In the genomic region with DNA sequence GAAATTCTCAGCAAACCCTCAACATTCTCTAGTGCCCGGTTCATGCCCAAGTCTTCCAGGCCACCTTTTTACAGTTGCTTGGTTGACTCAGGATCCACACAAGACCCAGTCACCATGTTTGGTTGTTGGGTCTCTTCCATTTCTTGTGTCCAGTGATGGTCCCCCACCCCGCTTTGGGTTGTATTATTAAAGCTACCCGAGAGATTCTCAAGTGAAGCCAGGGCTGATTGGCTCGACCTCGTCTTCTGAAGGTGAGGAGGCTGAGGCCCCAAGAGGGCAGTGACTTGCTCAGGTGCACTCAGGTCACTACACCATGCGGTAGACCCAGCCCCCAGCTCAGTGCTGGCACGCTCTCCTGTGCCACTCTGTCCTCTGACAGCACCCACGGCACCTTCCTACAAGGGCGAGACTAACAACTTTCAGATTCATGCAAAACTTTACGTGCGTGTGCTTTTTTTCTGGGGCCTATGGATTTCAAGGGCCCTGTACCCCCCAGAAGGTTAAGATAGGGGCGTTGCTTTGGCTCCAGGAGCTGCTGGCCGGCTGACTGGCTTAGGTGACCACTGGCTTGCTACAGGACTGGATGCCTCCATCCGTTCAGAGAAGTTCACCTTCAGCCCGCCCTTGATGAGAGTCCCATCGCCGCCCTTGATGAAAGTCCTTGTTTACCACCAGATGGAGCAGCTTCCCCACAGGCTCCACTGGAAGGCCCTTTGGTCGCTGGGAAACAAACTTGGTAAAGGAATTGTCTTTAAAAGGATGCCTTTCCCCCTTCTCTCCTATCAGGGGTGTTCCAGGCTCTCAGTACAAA, we compare ENCODE assay signal across 8 cellular contexts. TPM values are rescaled to one million over a fixed set of nuclear protein-coding genes. Genes with fewer than 3 reads are reported as not detected.
A peak's percentile ranks its signal among the peaks of the same experiment; 100 is the strongest.
DNase-seq lines count a peak whose midpoint lies in the region; ATAC-seq and TF ChIP-seq lines count a peak whose summit lies in the region.

No MANE protein-coding gene starts in this region.

- peaks cover 63% of the 10 kb centered on the region for H3K27me3 Mint-ChIP-seq in WTC11 (ENCODE audit: low read depth)

- peak; percentile 85 for TF ChIP-seq CTCF in LNCaP clone FGC (IDR thresholded peaks at IDR 0.05; ENCODE audit: control insufficient read depth, extremely low read depth, insufficient read depth)
- no peak for TF ChIP-seq CTCF in WTC11 (IDR thresholded peaks at IDR 0.05)
- peak; percentile 83 for TF ChIP-seq CTCF in cardiac muscle cell (IDR thresholded peaks at IDR 0.05; ENCODE audit: low read depth, low read length)

- no peak overlapping the region for H3K27ac Mint-ChIP-seq in WTC11

- CTCF ChIA-PET in WTC11 (lab: Charles Lee), result interaction anchor here (0.8 to 1.8 kb wide), 10 partner anchors 10 to 365 kb away, joined by 3 to 9 read pairs (median 3); a partner anchor contains a TSS

- in situ Hi-C loops in G401 (cut with HindIII; ENCODE audit: low sequenced_read_pairs), result no loop called here

- H3K4me1 ChIP-seq in cardiac muscle cell (ENCODE audit: low read depth), result no peaks in the 10 kb centered on the region

- no peak overlapping the region for H3K4me3 Mint-ChIP-seq in WTC11

- H3K36me3 ChIP-seq in cardiac muscle cell, result no peaks in the 10 kb centered on the region

- no peak overlapping the region for H3K4me3 ChIP-seq in LNCaP clone FGC (ENCODE audit: low read depth, low read length)
- H3K4me3 ChIP-seq in cardiac muscle cell, result no peak overlapping the region

- no peaks in the 10 kb centered on the region for H3K9me3 Mint-ChIP-seq in WTC11

- DNase-seq in G401 (ENCODE audit: low spot score), result peak; percentile 61
- peak; percentile 37 for DNase-seq in LNCaP clone FGC (ENCODE audit: low read depth)
- DNase-seq in WTC11 (ENCODE audit: low spot score), result peak; percentile 62
- peak; percentile 86 for DNase-seq in cardiac muscle cell (ENCODE audit: low read depth in 1 of 2, low spot score in 1 of 2)
- peak; percentile 82 for DNase-seq in putamen (ENCODE audit: low spot score)
- no peak for DNase-seq in activated CD4-positive, CD25-positive, alpha-beta regulatory T cell treated with anti-CD3 and anti-CD28 coated beads, Interleukin-2, amount 50 U/mL, for 72 hours
- DNase-seq in stimulated activated naive CD8-positive, alpha-beta T cell treated with anti-CD3 and anti-CD28 coated beads, Interleukin-15, Interleukin-2, amounts not matched to agents 100 U/mL and 50 U/mL, for 24 hours, result no peak

- no peaks in the 10 kb centered on the region for H3K9me3 ChIP-seq in cardiac muscle cell (ENCODE audit: low read depth)

- H3K27me3 ChIP-seq in cardiac muscle cell, result no peaks in the 10 kb centered on the region

- ATAC-seq in WTC11 (peak; percentile 95), HG02571 (IDR thresholded peaks at IDR 0.05; ENCODE audit: unreplicated experiment) (no peak)
- no peak for ATAC-seq in stimulated activated naive CD8-positive, alpha-beta T cell treated with anti-CD3 and anti-CD28 coated beads, Interleukin-15, Interleukin-2, amounts not matched to agents 100 U/mL and 50 U/mL, for 24 hours

- no peaks in the 10 kb centered on the region for H3K36me3 Mint-ChIP-seq in WTC11

- POLR2A ChIA-PET in WTC11 (lab: Charles Lee), result no interaction called here

- no peak overlapping the region for H3K27ac ChIP-seq in cardiac muscle cell

- no peaks in the 10 kb centered on the region for H3K4me1 Mint-ChIP-seq in WTC11

TF ChIP-seq in WTC11, 78 proteins besides CTCF, POLR2A, EP300 and RAD21:
- TF ChIP-seq KAT7 (CRISPR knock-in tag; IDR thresholded peaks at IDR 0.05; ENCODE audit: borderline replicate concordance) (no peak), GABPB1 (CRISPR knock-in tag; IDR thresholded peaks at IDR 0.05) (0 out of 2 replicates have a peak, but pooled peaks have one; percentile 10)

RNA-seq across cellular contexts. Expression of a gene that starts 50.4 kb away (rescaled TPM):
- total RNA-seq in G401 (2014; rRNA removed; shearing (Covaris generic)), result 0.20 TPM in 1 of 2 replicates, not detected in the other
- total RNA-seq in WTC11 (2021) (0.16 TPM in 1 of 3 replicates, not detected in the others), cardiac muscle cell (0.12 and 0.18 TPM in 2 replicates)
- 0.87 and 1.2 TPM in 2 replicates for polyA plus RNA-seq in cardiac muscle cell

Comparison
In these comparisons a context has a peak if more than half of its experiments do, and no peak if none do; other contexts are left out.
1. DNase-seq: peak in G401 (single experiment), LNCaP clone FGC (single experiment), WTC11 (single experiment), cardiac muscle cell (2 of 2) and putamen (single experiment); none in activated CD4-positive, CD25-positive, alpha-beta regulatory T cell treated with anti-CD3 and anti-CD28 coated beads, Interleukin-2, amount 50 U/mL, for 72 hours (single experiment) and stimulated activated naive CD8-positive, alpha-beta T cell treated with anti-CD3 and anti-CD28 coated beads, Interleukin-15, Interleukin-2, amounts not matched to agents 100 U/mL and 50 U/mL, for 24 hours (single experiment).